10 cellular contexts compared by ENCODE assay signal in the genomic region with DNA sequence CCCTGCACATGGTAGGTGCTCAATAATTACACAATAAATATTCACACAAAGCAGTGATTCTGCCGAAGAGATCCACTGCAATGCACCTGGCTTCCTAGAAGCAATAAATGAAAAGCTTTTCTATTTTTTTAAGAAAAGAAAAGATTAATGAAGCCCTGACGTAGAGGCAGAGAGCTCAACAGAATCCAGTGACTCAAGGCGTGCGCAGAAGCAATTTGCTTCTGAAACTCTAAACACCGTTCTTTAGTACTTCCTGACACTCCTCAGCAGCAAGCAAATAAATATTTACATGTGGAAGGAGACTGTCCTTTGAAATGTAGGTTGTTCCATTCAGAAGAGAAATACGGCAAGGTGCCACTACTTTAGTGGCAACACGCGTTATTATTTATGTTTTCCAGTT.
DNase-seq lines count a peak whose midpoint lies in the region; ATAC-seq, FAIRE-seq and TF ChIP-seq lines count a peak whose summit lies in the region.
"Had no signal": no experiment of that assay in that cellular context is flagged by ENCODE, and none has a peak within 500 bp of the region (broad histone marks: within the 10 kb centered on the region; RNA-seq: fewer than 3 reads in every experiment).

No MANE protein-coding gene starts in this region.

- H2AK5ac ChIP-seq in IMR-90 (ENCODE audit: low read depth, low read length): no peak overlapping the region

- POLR2A ChIA-PET in IMR-90 (lab: Charles Lee; ENCODE audit: unreplicated experiment): no interaction called here

- no peak overlapping the region for H3K4ac ChIP-seq in IMR-90 (ENCODE audit: low read depth, low read length)

- dilution Hi-C loops in IMR-90 (cut with HindIII; ENCODE audit: low sequenced_read_pairs, unreplicated experiment) (no loop called here), keratinocyte (cut with MboI; ENCODE audit: extremely low pct_ligation_motif_present, low sequenced_read_pairs) (no loop called here)

- peak overlapping the region; percentile 81 for H3K4me2 ChIP-seq in IMR-90 (ENCODE audit: low read depth, low read length)
- H3K4me2 ChIP-seq in keratinocyte (ENCODE audit: control insufficient read depth, extremely low read depth, insufficient read depth, low read depth, low read length): peak overlapping the region; percentile 87

- no TSS peak for BruUV-seq in IMR-90 (replicated peaks; lab: Mats Ljungman, UMichigan)

- no peak overlapping the region for H3K14ac ChIP-seq in IMR-90 (replicated peaks; ENCODE audit: low read depth, low read length)

- peak overlapping the region; percentile 46; the same call in 1 of the 2 replicates for H3K23ac ChIP-seq in IMR-90 (ENCODE audit: low read depth, low read length)

- H3K4me1 ChIP-seq in IMR-90 (ENCODE audit: control insufficient read depth, insufficient read depth, low read length): peaks cover 19% of the 10 kb centered on the region
- H3K4me1 ChIP-seq in adrenal gland (replicated peaks in 1 of 2): peaks cover 30 to 37% of the 10 kb centered on the region in 2 donors
- H3K4me1 ChIP-seq in keratinocyte (ENCODE audit: control insufficient read depth, extremely low read depth, insufficient read depth, low read length): peaks cover 26% of the 10 kb centered on the region
- peaks cover 26% of the 10 kb centered on the region for H3K4me1 ChIP-seq in stomach smooth muscle (ENCODE audit: control insufficient read depth, insufficient read depth, low read length)

- peak overlapping the region in 1 of 2 experiments; percentile 38; a peak in 1 of 4 replicates for H4K8ac ChIP-seq in IMR-90 (ENCODE audit: low read depth in 2 of 2, low read length in 2 of 2)

- TF ChIP-seq POLR2A in IMR-90 (IDR thresholded peaks at IDR 0.05; ENCODE audit: low read depth, low read length) (no peak; the same call in 1 of the 2 replicates), adrenal gland (IDR thresholded peaks at IDR 0.05) (peak in 1 of 2 donors; percentile 45)

- no peaks in the 10 kb centered on the region for H3K9me3 ChIP-seq in IMR-90 (ENCODE audit: control insufficient read depth, insufficient read depth, low read length)
- H3K9me3 ChIP-seq in adrenal gland (replicated peaks in 1 of 3): no peaks in the 10 kb centered on the region
- H3K9me3 ChIP-seq in keratinocyte (ENCODE audit: control insufficient read depth, low read depth, low read length): no peaks in the 10 kb centered on the region
- H3K9me3 ChIP-seq in stomach smooth muscle (ENCODE audit: control insufficient read depth in 2 of 2, low read length in 2 of 2): no peaks in the 10 kb centered on the region

- no peak overlapping the region for H2BK5ac ChIP-seq in IMR-90 (ENCODE audit: low read depth, low read length, poor library complexity, severe bottlenecking)

- CTCF ChIA-PET in IMR-90 (lab: Yijun Ruan, JAX): interaction anchor here (0.7 to 1.8 kb wide), 2 partner anchors 68 to 124 kb away, joined by 3 to 6 read pairs; no protein-coding TSS in a partner anchor

- H3K9ac ChIP-seq in IMR-90 (ENCODE audit: low read depth, low read length): no peak overlapping the region
- peak overlapping the region; percentile 34 for H3K9ac ChIP-seq in keratinocyte (ENCODE audit: control insufficient read depth, extremely low read depth, insufficient read depth, low read length)
- peak overlapping the region in 1 of 2 donors; percentile 27 for H3K9ac ChIP-seq in stomach smooth muscle (ENCODE audit: low read length in 2 of 2)

- H3K9me1 ChIP-seq in IMR-90 (ENCODE audit: insufficient read depth, low read length): no peaks in the 10 kb centered on the region
- H3K9me1 ChIP-seq in keratinocyte (ENCODE audit: control insufficient read depth, extremely low read depth, insufficient read depth, low read length): no peaks in the 10 kb centered on the region

- no peaks in the 10 kb centered on the region for H3K79me2 ChIP-seq in keratinocyte (ENCODE audit: control insufficient read depth, insufficient read depth, low read length)

- H3K56ac ChIP-seq in IMR-90 (ENCODE audit: extremely low read depth, insufficient read depth, low read length): no peak overlapping the region

- H3K36me3 ChIP-seq in IMR-90 (ENCODE audit: control insufficient read depth, insufficient read depth, low read length): no peaks in the 10 kb centered on the region
- H3K36me3 ChIP-seq in adrenal gland (replicated peaks in 1 of 2): no peaks in the 10 kb centered on the region
- no peaks in the 10 kb centered on the region for H3K36me3 ChIP-seq in keratinocyte (ENCODE audit: control insufficient read depth in 2 of 2, extremely low read depth in 1 of 2, insufficient read depth in 2 of 2, low read length in 2 of 2)
- H3K36me3 ChIP-seq in stomach smooth muscle (ENCODE audit: control insufficient read depth in 2 of 2, insufficient read depth in 2 of 2, low read length in 2 of 2): no peaks in the 10 kb centered on the region

- in situ Hi-C loops in IMR-90 (cut with MboI; ENCODE audit: low sequenced_read_pairs): loop anchor here (5.0 kb wide), 1 partner anchor 219 kb away; no protein-coding TSS in a partner anchor

- H3K4me3 ChIP-seq in IMR-90 (ENCODE audit: insufficient read depth, low read depth, low read length) (no peak overlapping the region), adrenal gland (peak overlapping the region in 1 of 4 donors; percentile 44), keratinocyte (ENCODE audit: control insufficient read depth in 2 of 3, extremely low read depth in 1 of 3, insufficient read depth in 2 of 3, low read depth in 1 of 3, low read length in 3 of 3) (peak overlapping the region in 1 of 3 experiments; percentile 30), stomach smooth muscle (ENCODE audit: low read length in 2 of 2) (peak overlapping the region; percentile 36 to 73)

- H3K27me3 ChIP-seq in IMR-90 (ENCODE audit: control insufficient read depth, insufficient read depth, low read length) (no peaks in the 10 kb centered on the region), adrenal gland (no peaks in the 10 kb centered on the region), keratinocyte (ENCODE audit: control insufficient read depth, extremely low read depth, insufficient read depth, low read length) (no peaks in the 10 kb centered on the region), stomach smooth muscle (ENCODE audit: control insufficient read depth in 1 of 2, insufficient read depth in 2 of 2, low read length in 2 of 2) (no peaks in the 10 kb centered on the region)

- no peak overlapping the region; the same call in 1 of the 2 replicates for H4K5ac ChIP-seq in IMR-90 (ENCODE audit: low read depth, low read length)

- H4K20me1 ChIP-seq in IMR-90 (ENCODE audit: insufficient read depth, low read length): no peaks in the 10 kb centered on the region
- H4K20me1 ChIP-seq in keratinocyte (ENCODE audit: control insufficient read depth, extremely low read depth, insufficient read depth, low read length): no peaks in the 10 kb centered on the region

- H2BK20ac ChIP-seq in IMR-90 (ENCODE audit: low read depth, low read length): no peak overlapping the region

- ATAC-seq in IMR-90 (ENCODE audit: low read depth) (no peak), GM21576 (IDR thresholded peaks at IDR 0.05; ENCODE audit: unreplicated experiment) (no peak)

- peak overlapping the region; percentile 74 for H2AFZ ChIP-seq in IMR-90 (replicated peaks; ENCODE audit: low read length, poor library complexity)
- H2AFZ ChIP-seq in keratinocyte (ENCODE audit: control insufficient read depth, low read length): peak overlapping the region; percentile 83

- H2BK120ac ChIP-seq in IMR-90 (ENCODE audit: low read depth, low read length): 0 out of 2 replicates have a peak overlapping the region, but pooled peaks have one; percentile 18

- H3K27ac ChIP-seq in IMR-90 (ENCODE audit: insufficient read depth, low read length): no peak overlapping the region
- peak overlapping the region in 3 of 5 donors; percentile 95 to 97 (median 96) for H3K27ac ChIP-seq in adrenal gland
- H3K27ac ChIP-seq in keratinocyte (ENCODE audit: control insufficient read depth, insufficient read depth, low read length): peak overlapping the region; percentile 57
- peak overlapping the region; percentile 24 for H3K27ac ChIP-seq in stomach smooth muscle (ENCODE audit: low read length)

- DNase-seq in IMR-90 (peak; percentile 38), adrenal gland (peak in 1 of 7 donors; percentile 40), keratinocyte (ENCODE audit: low read depth, low spot score) (no peak), NK-92 (lab: John Stamatoyannopoulos, UW; ENCODE audit: unreplicated experiment) (no peak)
- no peak for DNase-seq in effector CD4-positive, alpha-beta T cell
- no peak for DNase-seq in stimulated activated naive CD4-positive, alpha-beta T cell treated with Interleukin-2 at 50 U/mL for 16 hours (lab: John Stamatoyannopoulos, UW)
- DNase-seq: cerebellar nuclear complex; stimulated activated CD4-positive, alpha-beta T cell treated with anti-CD3 and anti-CD28 coated beads, Interleukin-4, amount 100 ng/mL, for 4 hours had no signal

- TF ChIP-seq RAD21 in IMR-90 (IDR thresholded peaks at IDR 0.05; ENCODE audit: low read length): no peak

- TF ChIP-seq CTCF in IMR-90 (conservative IDR thresholded peaks at IDR 0.05; ENCODE audit: low read depth, low read length) (no peak), adrenal gland (IDR thresholded peaks at IDR 0.05) (no peak), keratinocyte (optimal IDR thresholded peaks at IDR 0.05 in 1 of 3, IDR thresholded peaks at IDR 0.05 in 1 of 3, conservative IDR thresholded peaks at IDR 0.05 in 1 of 3; ENCODE audit: extremely low read depth in 1 of 3, insufficient read depth in 2 of 3, low read length in 3 of 3) (no peak)

- no peak overlapping the region for H3K18ac ChIP-seq in IMR-90 (ENCODE audit: low read depth, low read length)

- H2AK9ac ChIP-seq in IMR-90 (replicated peaks; ENCODE audit: low read depth, low read length, poor library complexity): no peak overlapping the region

- peak; percentile 61 for FAIRE-seq in keratinocyte (lab: Jason Lieb, UNC)

- intact Hi-C loops in IMR-90 (cut with micrococcal nuclease) (loop anchor here (5.0 kb wide), 1 partner anchor 66 kb away; no protein-coding TSS in a partner anchor), adrenal gland (cut with DNase I) (loop anchor here in 1 of 2 donors (5.0 to 10.0 kb wide), 3 partner anchors 51 to 216 kb away; no protein-coding TSS in a partner anchor)

- H2BK15ac ChIP-seq in IMR-90 (ENCODE audit: low read depth, low read length): no peak overlapping the region; the same call in 2 of the 3 replicates

- WGBS in IMR-90 (ENCODE audit: extremely low coverage in 2 of 2, insufficient read length in 1 of 2), 2 experiments: 40% methylated on average over 3 of the region's 8 CpGs; no CpG with 5 or more reads in 1 of the 2 experiments
- 36 to 55% (median 52%) methylated on average over 8 of the region's 8 CpGs for WGBS in adrenal gland, 4 donors

- no peaks in the 10 kb centered on the region for H3K79me1 ChIP-seq in IMR-90 (ENCODE audit: low read depth in 1 of 2, low read length in 2 of 2)

- no peak overlapping the region for H4K91ac ChIP-seq in IMR-90 (ENCODE audit: insufficient read depth, low read depth, low read length)
